In genomic region chr17:41915020-41915419, GRCh38 we compare ENCODE assay signal across 1 cellular context.
TF ChIP-seq lines count a peak whose summit lies in the region.

No MANE protein-coding gene starts in this region.

TF ChIP-seq in GM12878, 131 proteins besides CTCF, POLR2A, EP300 and RAD21:
- TF ChIP-seq HDAC6 (IDR thresholded peaks at IDR 0.05; ENCODE audit: unreplicated experiment) = no peak
- TF ChIP-seq MXI1 (IDR thresholded peaks at IDR 0.05; ENCODE audit: low read depth, low read length) = no peak
- TF ChIP-seq GATAD2B (conservative IDR thresholded peaks at IDR 0.05; ENCODE audit: low read depth) = no peak
- TF ChIP-seq, protein P1, sequence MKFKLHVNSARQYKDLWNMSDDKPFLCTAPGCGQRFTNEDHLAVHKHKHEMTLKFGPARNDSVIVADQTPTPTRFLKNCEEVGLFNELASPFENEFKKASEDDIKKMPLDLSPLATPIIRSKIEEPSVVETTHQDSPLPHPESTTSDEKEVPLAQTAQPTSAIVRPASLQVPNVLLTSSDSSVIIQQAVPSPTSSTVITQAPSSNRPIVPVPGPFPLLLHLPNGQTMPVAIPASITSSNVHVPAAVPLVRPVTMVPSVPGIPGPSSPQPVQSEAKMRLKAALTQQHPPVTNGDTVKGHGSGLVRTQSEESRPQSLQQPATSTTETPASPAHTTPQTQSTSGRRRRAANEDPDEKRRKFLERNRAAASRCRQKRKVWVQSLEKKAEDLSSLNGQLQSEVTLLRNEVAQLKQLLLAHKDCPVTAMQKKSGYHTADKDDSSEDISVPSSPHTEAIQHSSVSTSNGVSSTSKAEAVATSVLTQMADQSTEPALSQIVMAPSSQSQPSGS (IDR thresholded peaks at IDR 0.05; ENCODE audit: low read length) = no peak
- TF ChIP-seq SIN3A (IDR thresholded peaks at IDR 0.05; ENCODE audit: low read depth, low read length) = no peak
- TF ChIP-seq, protein P2, sequence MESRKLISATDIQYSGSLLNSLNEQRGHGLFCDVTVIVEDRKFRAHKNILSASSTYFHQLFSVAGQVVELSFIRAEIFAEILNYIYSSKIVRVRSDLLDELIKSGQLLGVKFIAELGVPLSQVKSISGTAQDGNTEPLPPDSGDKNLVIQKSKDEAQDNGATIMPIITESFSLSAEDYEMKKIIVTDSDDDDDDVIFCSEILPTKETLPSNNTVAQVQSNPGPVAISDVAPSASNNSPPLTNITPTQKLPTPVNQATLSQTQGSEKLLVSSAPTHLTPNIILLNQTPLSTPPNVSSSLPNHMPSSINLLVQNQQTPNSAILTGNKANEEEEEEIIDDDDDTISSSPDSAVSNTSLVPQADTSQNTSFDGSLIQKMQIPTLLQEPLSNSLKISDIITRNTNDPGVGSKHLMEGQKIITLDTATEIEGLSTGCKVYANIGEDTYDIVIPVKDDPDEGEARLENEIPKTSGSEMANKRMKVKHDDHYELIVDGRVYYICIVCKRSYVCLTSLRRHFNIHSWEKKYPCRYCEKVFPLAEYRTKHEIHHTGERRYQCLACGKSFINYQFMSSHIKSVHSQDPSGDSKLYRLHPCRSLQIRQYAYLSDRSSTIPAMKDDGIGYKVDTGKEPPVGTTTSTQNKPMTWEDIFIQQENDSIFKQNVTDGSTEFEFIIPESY (IDR thresholded peaks at IDR 0.05) = no peak
- no peak for TF ChIP-seq PAX5 (IDR thresholded peaks at IDR 0.05; ENCODE audit: borderline replicate concordance, low read depth, low read length)
